In the genomic region with DNA sequence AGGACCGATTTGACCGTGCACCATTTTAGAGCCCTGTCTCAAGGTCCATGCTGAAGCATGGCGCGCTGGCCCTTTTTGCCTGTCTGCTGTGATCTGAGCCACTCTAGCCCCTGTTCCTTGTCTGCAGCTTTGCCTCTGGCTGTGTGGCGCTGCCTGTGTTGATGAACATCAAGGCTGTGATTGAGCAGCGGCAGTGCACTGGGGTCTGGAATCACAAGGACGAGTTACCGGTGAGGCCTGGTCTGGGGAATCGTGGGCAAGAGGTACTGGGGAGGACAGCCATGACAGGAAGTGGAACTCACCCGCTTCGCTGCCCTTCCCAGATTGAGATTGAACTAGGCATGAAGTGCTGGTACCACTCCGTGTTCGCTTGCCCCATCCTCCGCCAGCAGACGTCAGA, we compare ENCODE assay signal across 1 cellular context.
A peak's percentile ranks its signal among the peaks of the same experiment; 100 is the strongest.
TF ChIP-seq lines count a peak whose summit lies in the region.

No MANE protein-coding gene starts in this region.

TF ChIP-seq in K562, 482 proteins besides CTCF, POLR2A, EP300 and RAD21:
- TF ChIP-seq BCLAF1 (IDR thresholded peaks at IDR 0.05; ENCODE audit: borderline replicate concordance in 1 of 2, control insufficient read depth in 1 of 2, low read depth in 2 of 2, low read length in 1 of 2) (no peak), ZSCAN29 (IDR thresholded peaks at IDR 0.05) (no peak), SRSF9 (IDR thresholded peaks at IDR 0.05; ENCODE audit: borderline replicate concordance, low read depth, low read length) (no peak), POLR2G (IDR thresholded peaks at IDR 0.05; ENCODE audit: low read depth, low read length) (peak; percentile 39), BRF2 (IDR thresholded peaks at IDR 0.05; ENCODE audit: borderline replicate concordance, insufficient read depth, insufficient read length) (no peak), ZNF76 (CRISPR knock-in tag; IDR thresholded peaks at IDR 0.05; ENCODE audit: borderline replicate concordance) (no peak), SMAD1 (IDR thresholded peaks at IDR 0.05; ENCODE audit: low read depth, low read length, partially characterized antibody) (no peak), RBFOX2 (IDR thresholded peaks at IDR 0.05; ENCODE audit: low read depth, low read length) (peak; percentile 37; the same call in 1 of the 2 replicates), ZNF583 (CRISPR knock-in tag; IDR thresholded peaks at IDR 0.05) (no peak), SRF (CRISPR knock-in tag; IDR thresholded peaks at IDR 0.05) (no peak), HDAC1 (IDR thresholded peaks at IDR 0.05) (no peak), ZNF143 (CRISPR knock-in tag; IDR thresholded peaks at IDR 0.05) (no peak), PTRF (tag; IDR thresholded peaks at IDR 0.05) (no peak), CEBPB (tag; IDR thresholded peaks at IDR 0.05) (no peak)
